Comparison of ENCODE assay signal across 9 cellular contexts in the genomic region with DNA sequence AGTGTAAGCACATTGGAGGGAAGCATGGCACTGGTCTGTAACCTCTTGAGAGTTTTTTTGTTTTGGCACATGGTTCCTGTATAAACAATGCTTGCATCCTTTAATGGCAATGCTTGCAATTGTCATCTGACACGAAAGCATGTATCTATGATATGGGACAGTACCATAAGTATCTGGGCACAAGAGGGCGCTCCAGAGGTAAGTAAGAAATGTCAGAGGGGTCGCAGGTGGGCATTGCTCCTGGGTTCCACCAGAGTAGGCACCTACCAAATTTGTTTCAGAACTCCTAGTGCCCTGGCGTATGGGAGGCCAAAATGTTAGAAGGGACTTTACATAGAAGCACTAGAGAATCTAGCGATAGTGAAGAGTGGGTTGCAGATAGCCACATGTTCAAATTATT. TPM values are rescaled to one million over a fixed set of nuclear protein-coding genes. Genes with fewer than 3 reads are reported as not detected.
DNase-seq lines count a peak whose midpoint lies in the region; ATAC-seq and TF ChIP-seq lines count a peak whose summit lies in the region.
"Had no signal": no experiment of that assay in that cellular context is flagged by ENCODE, and none has a peak within 500 bp of the region (broad histone marks: within the 10 kb centered on the region; RNA-seq: fewer than 3 reads in every experiment).

No MANE protein-coding gene starts in this region.

- no peak overlapping the region for H2AFZ ChIP-seq in MM.1S (ENCODE audit: low read length)
- no peak overlapping the region for H2AFZ ChIP-seq in neural cell (ENCODE audit: low read depth, low read length)

- H3K9me2 ChIP-seq in MM.1S (replicated peaks; ENCODE audit: insufficient read depth, low read length) (no peaks in the 10 kb centered on the region), neural cell (ENCODE audit: insufficient read depth, low read length) (no peaks in the 10 kb centered on the region)

- no peaks in the 10 kb centered on the region for H3K9me3 ChIP-seq in MM.1S (replicated peaks; ENCODE audit: insufficient read depth, low read length)
- no peaks in the 10 kb centered on the region for H3K9me3 ChIP-seq in neural cell (ENCODE audit: low read length)

- no peaks in the 10 kb centered on the region for H3F3A ChIP-seq in MM.1S (ENCODE audit: insufficient read depth, low read length)
- H3F3A ChIP-seq in neural cell (ENCODE audit: insufficient read depth, low read length, poor library complexity, severe bottlenecking), result no peaks in the 10 kb centered on the region

- POLR2A ChIA-PET in activated CD8-positive, alpha-beta T cell treated with anti-CD3 and anti-CD28 coated beads, Interleukin-2, amount 10 ng/mL, durations not matched to agents 7 days and 5 days (lab: Charles Lee), result no interaction called here

- H3K4me2 ChIP-seq in MM.1S (ENCODE audit: low read depth, low read length) (no peak overlapping the region), neural cell (ENCODE audit: low read length) (no peak overlapping the region)

- H3K79me2 ChIP-seq in MM.1S (ENCODE audit: low read length) (no peaks in the 10 kb centered on the region), neural cell (replicated peaks; ENCODE audit: insufficient read depth, low read length) (no peaks in the 10 kb centered on the region)

- no peak overlapping the region for H3K9ac ChIP-seq in MM.1S (ENCODE audit: low read length)
- no peak overlapping the region for H3K9ac ChIP-seq in neural cell (ENCODE audit: low read length)

- H3K36me3 Mint-ChIP-seq in activated CD8-positive, alpha-beta T cell treated with anti-CD3 and anti-CD28 coated beads, Interleukin-2, amount 10 ng/mL, durations not matched to agents 7 days and 5 days (ENCODE audit: low read depth), result no peaks in the 10 kb centered on the region

- H3K4me3 ChIP-seq in MM.1S (ENCODE audit: low read length) (no peak overlapping the region), neural cell (ENCODE audit: low read length) (no peak overlapping the region)

- CTCF ChIA-PET in activated CD8-positive, alpha-beta T cell treated with anti-CD3 and anti-CD28 coated beads, Interleukin-2, amount 10 ng/mL, durations not matched to agents 7 days and 5 days (lab: Charles Lee), result no interaction called here

- TF ChIP-seq RAD21 in neural cell (conservative IDR thresholded peaks at IDR 0.05), result no peak

- H3K36me3 ChIP-seq in MM.1S (replicated peaks; ENCODE audit: insufficient read depth, low read length) (no peaks in the 10 kb centered on the region), neural cell (ENCODE audit: insufficient read depth, low read length) (no peaks in the 10 kb centered on the region)

- no peak for TF ChIP-seq EP300 in neural cell (conservative IDR thresholded peaks at IDR 0.05; ENCODE audit: poor library complexity, severe bottlenecking)

- no peaks in the 10 kb centered on the region for H3K4me1 ChIP-seq in MM.1S (ENCODE audit: low read length)

- H3K9me3 Mint-ChIP-seq in activated CD8-positive, alpha-beta T cell treated with anti-CD3 and anti-CD28 coated beads, Interleukin-2, amount 10 ng/mL, durations not matched to agents 7 days and 5 days (ENCODE audit: insufficient read depth), result peaks cover 5% of the 10 kb centered on the region

- TF ChIP-seq CTCF in MM.1S (IDR thresholded peaks at IDR 0.05; ENCODE audit: low read length) (peak; percentile 40), neural cell (IDR thresholded peaks at IDR 0.05; ENCODE audit: poor library complexity, severe bottlenecking) (peak; percentile 35)

- no peak for ATAC-seq in activated CD8-positive, alpha-beta T cell treated with anti-CD3 and anti-CD28 coated beads, Interleukin-2, amount 10 ng/mL, durations not matched to agents 7 days and 5 days
- no peak for ATAC-seq in GM18907 (IDR thresholded peaks at IDR 0.05; ENCODE audit: unreplicated experiment)

- H3K27ac Mint-ChIP-seq in activated CD8-positive, alpha-beta T cell treated with anti-CD3 and anti-CD28 coated beads, Interleukin-2, amount 10 ng/mL, durations not matched to agents 7 days and 5 days, result no peak overlapping the region

- H3K27me3 Mint-ChIP-seq in activated CD8-positive, alpha-beta T cell treated with anti-CD3 and anti-CD28 coated beads, Interleukin-2, amount 10 ng/mL, durations not matched to agents 7 days and 5 days (ENCODE audit: low read depth), result no peaks in the 10 kb centered on the region

- H3K4me3 Mint-ChIP-seq in activated CD8-positive, alpha-beta T cell treated with anti-CD3 and anti-CD28 coated beads, Interleukin-2, amount 10 ng/mL, durations not matched to agents 7 days and 5 days, result no peak overlapping the region

- no peak overlapping the region for H3K27ac ChIP-seq in MM.1S (ENCODE audit: low read length)
- H3K27ac ChIP-seq in neural cell (ENCODE audit: low read length), result no peak overlapping the region

- H4K20me1 ChIP-seq in MM.1S (ENCODE audit: insufficient read depth, low read length) (no peaks in the 10 kb centered on the region), neural cell (ENCODE audit: insufficient read depth) (no peaks in the 10 kb centered on the region)

- no peaks in the 10 kb centered on the region for H3K4me1 Mint-ChIP-seq in activated CD8-positive, alpha-beta T cell treated with anti-CD3 and anti-CD28 coated beads, Interleukin-2, amount 10 ng/mL, durations not matched to agents 7 days and 5 days (ENCODE audit: low read depth)

- H3K27me3 ChIP-seq in MM.1S (replicated peaks; ENCODE audit: insufficient read depth, low read length) (no peaks in the 10 kb centered on the region), neural cell (ENCODE audit: insufficient read depth, low read depth, low read length) (no peaks in the 10 kb centered on the region)

- DNase-seq in NCI-H2081 (lab: John Stamatoyannopoulos, UW), result peak; percentile 46 to 51
- DNase-seq in NCI-H2081 treated with DMSO at 0.1 percent for 48 hours (lab: John Stamatoyannopoulos, UW), result no peak
- peak; percentile 39 for DNase-seq in MM.1S
- DNase-seq in activated CD8-positive, alpha-beta T cell treated with anti-CD3 and anti-CD28 coated beads, Interleukin-2, amount 10 ng/mL, durations not matched to agents 7 days and 5 days, result peak; percentile 21
- DNase-seq in stimulated activated CD4-positive, alpha-beta T cell treated with anti-CD3 and anti-CD28 coated beads, Interleukin-2, amount 100 ng/mL, for 48 hours, result no peak
- no peak for DNase-seq in activated CD8-positive, alpha-beta memory T cell treated with anti-CD3 and anti-CD28 coated beads, Interleukin-2, amount 50 U/mL, for 4 hours
- DNase-seq: activated gamma-delta T cell had no signal

TF ChIP-seq in neural cell, 6 proteins besides CTCF, POLR2A, EP300 and RAD21:
- TF ChIP-seq EZH2 (IDR thresholded peaks at IDR 0.05; ENCODE audit: borderline replicate concordance, insufficient read depth, low read length, poor library complexity, severe bottlenecking), result no peak
- TF ChIP-seq POLR2AphosphoS5 (IDR thresholded peaks at IDR 0.05), result no peak
- TF ChIP-seq, protein P1, sequence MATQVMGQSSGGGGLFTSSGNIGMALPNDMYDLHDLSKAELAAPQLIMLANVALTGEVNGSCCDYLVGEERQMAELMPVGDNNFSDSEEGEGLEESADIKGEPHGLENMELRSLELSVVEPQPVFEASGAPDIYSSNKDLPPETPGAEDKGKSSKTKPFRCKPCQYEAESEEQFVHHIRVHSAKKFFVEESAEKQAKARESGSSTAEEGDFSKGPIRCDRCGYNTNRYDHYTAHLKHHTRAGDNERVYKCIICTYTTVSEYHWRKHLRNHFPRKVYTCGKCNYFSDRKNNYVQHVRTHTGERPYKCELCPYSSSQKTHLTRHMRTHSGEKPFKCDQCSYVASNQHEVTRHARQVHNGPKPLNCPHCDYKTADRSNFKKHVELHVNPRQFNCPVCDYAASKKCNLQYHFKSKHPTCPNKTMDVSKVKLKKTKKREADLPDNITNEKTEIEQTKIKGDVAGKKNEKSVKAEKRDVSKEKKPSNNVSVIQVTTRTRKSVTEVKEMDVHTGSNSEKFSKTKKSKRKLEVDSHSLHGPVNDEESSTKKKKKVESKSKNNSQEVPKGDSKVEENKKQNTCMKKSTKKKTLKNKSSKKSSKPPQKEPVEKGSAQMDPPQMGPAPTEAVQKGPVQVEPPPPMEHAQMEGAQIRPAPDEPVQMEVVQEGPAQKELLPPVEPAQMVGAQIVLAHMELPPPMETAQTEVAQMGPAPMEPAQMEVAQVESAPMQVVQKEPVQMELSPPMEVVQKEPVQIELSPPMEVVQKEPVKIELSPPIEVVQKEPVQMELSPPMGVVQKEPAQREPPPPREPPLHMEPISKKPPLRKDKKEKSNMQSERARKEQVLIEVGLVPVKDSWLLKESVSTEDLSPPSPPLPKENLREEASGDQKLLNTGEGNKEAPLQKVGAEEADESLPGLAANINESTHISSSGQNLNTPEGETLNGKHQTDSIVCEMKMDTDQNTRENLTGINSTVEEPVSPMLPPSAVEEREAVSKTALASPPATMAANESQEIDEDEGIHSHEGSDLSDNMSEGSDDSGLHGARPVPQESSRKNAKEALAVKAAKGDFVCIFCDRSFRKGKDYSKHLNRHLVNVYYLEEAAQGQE (IDR thresholded peaks at IDR 0.05; ENCODE audit: borderline replicate concordance), result no peak
- no peak for TF ChIP-seq TAF1 (IDR thresholded peaks at IDR 0.05; ENCODE audit: low read depth)
- TF ChIP-seq SMC3 (conservative IDR thresholded peaks at IDR 0.05; ENCODE audit: poor library complexity), result no peak
- TF ChIP-seq MXI1 (conservative IDR thresholded peaks at IDR 0.05; ENCODE audit: poor library complexity, severe bottlenecking), result no peak

RNA-seq across cellular contexts. Expression of gene BCHE, which starts 58.7 kb away (rescaled TPM):
- total RNA-seq in activated CD8-positive, alpha-beta T cell treated with anti-CD3 and anti-CD28 coated beads, Interleukin-2, amount 10 ng/mL, durations not matched to agents 7 days and 5 days, result not detected
- 2.0 and 2.6 TPM in 2 replicates for polyA plus RNA-seq in neural cell
- 1.7 and 2.9 TPM in 2 replicates for polyA minus RNA-seq in neural cell

Comparison
In these comparisons a context has a peak if more than half of its experiments do, and no peak if none do; other contexts are left out.
1. DNase-seq: peak in NCI-H2081 (2 of 2), MM.1S (single experiment) and activated CD8-positive, alpha-beta T cell treated with anti-CD3 and anti-CD28 coated beads, Interleukin-2, amount 10 ng/mL, durations not matched to agents 7 days and 5 days (single experiment); none in NCI-H2081 treated with DMSO at 0.1 percent for 48 hours (single experiment), stimulated activated CD4-positive, alpha-beta T cell treated with anti-CD3 and anti-CD28 coated beads, Interleukin-2, amount 100 ng/mL, for 48 hours (0 of 2) and activated CD8-positive, alpha-beta memory T cell treated with anti-CD3 and anti-CD28 coated beads, Interleukin-2, amount 50 U/mL, for 4 hours (single experiment).